Comparison of ENCODE assay signal across 15 cellular contexts in genomic region chr1:209815931-209816338, GRCh38. TPM values are rescaled to one million over a fixed set of nuclear protein-coding genes. Genes with fewer than 3 reads are reported as not detected.
A peak's percentile ranks its signal among the peaks of the same experiment; 100 is the strongest.
DNase-seq lines count a peak whose midpoint lies in the region; ATAC-seq and TF ChIP-seq lines count a peak whose summit lies in the region.
"Had no signal": no experiment of that assay in that cellular context is flagged by ENCODE, and none has a peak within 500 bp of the region (broad histone marks: within the 10 kb centered on the region; RNA-seq: fewer than 3 reads in every experiment).

No MANE protein-coding gene starts in this region.

- ATAC-seq in SK-N-SH treated with all-trans-retinoic acid at 6 μM for 48 hours, result peak; percentile 36; the same call in 2 of the 3 replicates
- peak; percentile 86 for ATAC-seq in foreskin keratinocyte
- ATAC-seq in HG03378 (IDR thresholded peaks at IDR 0.05; ENCODE audit: unreplicated experiment), result no peak
- ATAC-seq in effector memory CD8-positive, alpha-beta T cell (replicated peaks), result no peak
- ATAC-seq: activated T-cell treated with anti-CD3 and anti-CD28 coated beads, Interleukin-2, amount 50 U/mL, for 4 hours; mucosa of descending colon had no signal

- no peak overlapping the region for H3K4me3 ChIP-seq in urinary bladder (ENCODE audit: low read depth, low read length)
- H3K4me3 ChIP-seq: MG63, mucosa of descending colon, thoracic aorta had no signal

- no peaks in the 10 kb centered on the region for H3K27me3 ChIP-seq in foreskin keratinocyte
- H3K27me3 ChIP-seq: MG63 had no signal

- H3K9me3 Mint-ChIP-seq in activated naive CD4-positive, alpha-beta T cell treated with anti-CD3 and anti-CD28 coated beads, Interleukin-2, amount 50 U/mL, for 24 hours, result no peaks in the 10 kb centered on the region
- H3K9me3 Mint-ChIP-seq in effector memory CD8-positive, alpha-beta T cell, result no peaks in the 10 kb centered on the region
- H3K9me3 Mint-ChIP-seq: activated T-cell treated with anti-CD3 and anti-CD28 coated beads, Interleukin-2, amount 50 U/mL, for 4 hours had no signal

- DNase-seq in activated naive CD4-positive, alpha-beta T cell treated with anti-CD3 and anti-CD28 coated beads, Interleukin-2, amount 50 U/mL, for 16 hours, result no peak
- DNase-seq in foreskin keratinocyte, result peak; percentile 99 to 100
- no peak for DNase-seq in NCI-H1417 (lab: John Stamatoyannopoulos, UW)
- no peak for DNase-seq in effector memory CD8-positive, alpha-beta T cell
- DNase-seq: activated T-cell treated with anti-CD3 and anti-CD28 coated beads, Interleukin-2, amount 50 U/mL, for 4 hours; MG63; mucosa of descending colon; NCI-H2227 treated with DMSO at 0.1 percent for 48 hours; T-helper 1 cell had no signal

- no peaks in the 10 kb centered on the region for H3K36me3 ChIP-seq in urinary bladder (ENCODE audit: insufficient read depth)
- H3K36me3 ChIP-seq: MG63, thoracic aorta had no signal

- H3K4me3 Mint-ChIP-seq in activated naive CD4-positive, alpha-beta T cell treated with anti-CD3 and anti-CD28 coated beads, Interleukin-2, amount 50 U/mL, for 24 hours, result no peak overlapping the region
- no peak overlapping the region for H3K4me3 Mint-ChIP-seq in effector memory CD8-positive, alpha-beta T cell
- H3K4me3 Mint-ChIP-seq: activated T-cell treated with anti-CD3 and anti-CD28 coated beads, Interleukin-2, amount 50 U/mL, for 4 hours had no signal

- peaks cover 21% of the 10 kb centered on the region for H3K4me1 ChIP-seq in foreskin keratinocyte
- no peaks in the 10 kb centered on the region for H3K4me1 ChIP-seq in urinary bladder (ENCODE audit: insufficient read depth)
- H3K4me1 ChIP-seq: parathyroid adenoma had no signal

- H3K27me3 Mint-ChIP-seq in activated naive CD4-positive, alpha-beta T cell treated with anti-CD3 and anti-CD28 coated beads, Interleukin-2, amount 50 U/mL, for 24 hours, result peaks cover 6% of the 10 kb centered on the region
- peaks cover 14 to 42% of the 10 kb centered on the region in 2 donors for H3K27me3 Mint-ChIP-seq in effector memory CD8-positive, alpha-beta T cell

- H3K27ac ChIP-seq in foreskin keratinocyte, result peak overlapping the region; percentile 100
- peak overlapping the region; percentile 88 for H3K27ac ChIP-seq in urinary bladder (ENCODE audit: low read depth)
- H3K27ac ChIP-seq: parathyroid adenoma, thoracic aorta had no signal

- H3K36me3 Mint-ChIP-seq in activated naive CD4-positive, alpha-beta T cell treated with anti-CD3 and anti-CD28 coated beads, Interleukin-2, amount 50 U/mL, for 24 hours, result no peaks in the 10 kb centered on the region
- no peaks in the 10 kb centered on the region for H3K36me3 Mint-ChIP-seq in effector memory CD8-positive, alpha-beta T cell (ENCODE audit: insufficient read depth)

- no peak for TF ChIP-seq CTCF in foreskin keratinocyte (conservative IDR thresholded peaks at IDR 0.05)

- peak overlapping the region; percentile 69 for H3K27ac Mint-ChIP-seq in activated naive CD4-positive, alpha-beta T cell treated with anti-CD3 and anti-CD28 coated beads, Interleukin-2, amount 50 U/mL, for 24 hours
- H3K27ac Mint-ChIP-seq in effector memory CD8-positive, alpha-beta T cell, result no peak overlapping the region

- H3K4me1 Mint-ChIP-seq in activated naive CD4-positive, alpha-beta T cell treated with anti-CD3 and anti-CD28 coated beads, Interleukin-2, amount 50 U/mL, for 24 hours, result peaks cover 16% of the 10 kb centered on the region
- no peaks in the 10 kb centered on the region for H3K4me1 Mint-ChIP-seq in effector memory CD8-positive, alpha-beta T cell (ENCODE audit: low read depth in 2 of 2)

- WGBS in urinary bladder, result 71% methylated on average over 6 of the region's 6 CpGs

TF ChIP-seq in SK-N-SH treated with all-trans-retinoic acid at 6 μM for 48 hours, 23 proteins besides CTCF, POLR2A, EP300 and RAD21:
- no peak for TF ChIP-seq POU6F1 (CRISPR knock-in tag; IDR thresholded peaks at IDR 0.05; ENCODE audit: borderline replicate concordance, low read depth)
- no peak for TF ChIP-seq BACH2 (CRISPR knock-in tag; IDR thresholded peaks at IDR 0.05; ENCODE audit: borderline replicate concordance)
- no peak for TF ChIP-seq OSR1 (CRISPR knock-in tag; IDR thresholded peaks at IDR 0.05)
- TF ChIP-seq ZFP30 (CRISPR knock-in tag; IDR thresholded peaks at IDR 0.05), result no peak
- TF ChIP-seq CSDC2 (CRISPR knock-in tag; IDR thresholded peaks at IDR 0.05), result no peak
- no peak for TF ChIP-seq GLIS3 (CRISPR knock-in tag; IDR thresholded peaks at IDR 0.05)
- no peak for TF ChIP-seq SNAI2 (CRISPR knock-in tag; IDR thresholded peaks at IDR 0.05)
- no peak for TF ChIP-seq TCF4 (CRISPR knock-in tag; IDR thresholded peaks at IDR 0.05; ENCODE audit: borderline replicate concordance)
- no peak for TF ChIP-seq ZNF8 (CRISPR knock-in tag; IDR thresholded peaks at IDR 0.05)
- no peak for TF ChIP-seq CSRNP3 (CRISPR knock-in tag; IDR thresholded peaks at IDR 0.05)
- no peak for TF ChIP-seq PATZ1 (CRISPR knock-in tag; IDR thresholded peaks at IDR 0.05; ENCODE audit: borderline replicate concordance)
- TF ChIP-seq PPARA (CRISPR knock-in tag; IDR thresholded peaks at IDR 0.05; ENCODE audit: borderline replicate concordance), result no peak
- no peak for TF ChIP-seq RARB (CRISPR knock-in tag; IDR thresholded peaks at IDR 0.05)
- no peak for TF ChIP-seq ESRRG (CRISPR knock-in tag; IDR thresholded peaks at IDR 0.05)
- TF ChIP-seq CREB5 (CRISPR knock-in tag; IDR thresholded peaks at IDR 0.05; ENCODE audit: low read depth), result no peak
- no peak for TF ChIP-seq ZNF565 (CRISPR knock-in tag; conservative IDR thresholded peaks at IDR 0.05; ENCODE audit: low read depth)
- no peak for TF ChIP-seq ZC3H10 (CRISPR knock-in tag; IDR thresholded peaks at IDR 0.05)

RNA-seq across cellular contexts. Expression of gene IRF6, which starts 10.0 kb away (rescaled TPM):
- total RNA-seq in foreskin keratinocyte (160 and 194 TPM in 2 replicates), urinary bladder (25.0 TPM)
- polyA plus RNA-seq in foreskin keratinocyte (70.3 and 93.1 TPM in 2 replicates), urinary bladder (9.3 TPM)

RNA-seq across cellular contexts. Expression of gene UTP25, which starts 11.8 kb away (rescaled TPM):
- total RNA-seq in foreskin keratinocyte (9.0 and 9.2 TPM in 2 replicates), urinary bladder (10.5 TPM)
- polyA plus RNA-seq in foreskin keratinocyte (3.2 and 3.7 TPM in 2 replicates), urinary bladder (4.3 TPM)

RNA-seq across cellular contexts. Expression of gene C1orf74, which starts 31.6 kb away (rescaled TPM):
- total RNA-seq in foreskin keratinocyte (11.0 and 12.3 TPM in 2 replicates), urinary bladder (3.2 TPM)
- polyA plus RNA-seq in foreskin keratinocyte (5.7 and 6.1 TPM in 2 replicates), urinary bladder (1.4 TPM)

Comparison
In these comparisons a context has a peak if more than half of its experiments do, and no peak if none do; other contexts are left out.
1. DNase-seq: peak in foreskin keratinocyte (2 of 2); none in activated naive CD4-positive, alpha-beta T cell treated with anti-CD3 and anti-CD28 coated beads, Interleukin-2, amount 50 U/mL, for 16 hours (single experiment), NCI-H1417 (0 of 3) and effector memory CD8-positive, alpha-beta T cell (0 of 3).
2. ATAC-seq: peak in SK-N-SH treated with all-trans-retinoic acid at 6 μM for 48 hours (single experiment) and foreskin keratinocyte (single experiment); none in HG03378 (single experiment) and effector memory CD8-positive, alpha-beta T cell (single experiment).